8 cellular contexts compared by ENCODE assay signal in genomic region chr13:38348890-38349289, GRCh38. TPM values are rescaled to one million over a fixed set of nuclear protein-coding genes. Genes with fewer than 3 reads are reported as not detected.
A peak's percentile ranks its signal among the peaks of the same experiment; 100 is the strongest.
DNase-seq lines count a peak whose midpoint lies in the region; ATAC-seq and TF ChIP-seq lines count a peak whose summit lies in the region.

No MANE protein-coding gene starts in this region.

- H3K4me1 ChIP-seq in lower lobe of right lung = peaks cover 21% of the 10 kb centered on the region

- peak overlapping the region; percentile 54 for H3K4me3 ChIP-seq in AG04449 (ENCODE audit: low read depth, low read length)
- H3K4me3 ChIP-seq in SK-N-MC = peak overlapping the region; percentile 94
- peak overlapping the region; percentile 81 for H3K4me3 ChIP-seq in choroid plexus epithelial cell (ENCODE audit: low read depth, low read length)
- peak overlapping the region; percentile 77 for H3K4me3 ChIP-seq in lower lobe of right lung

- POLR2A ChIA-PET in AG04449 (lab: Yijun Ruan, JAX) = interaction anchor here (0.6 kb wide), 1 partner anchor 564 kb away, joined by 3 read pairs; no protein-coding TSS in a partner anchor

- no peaks in the 10 kb centered on the region for H3K27me3 ChIP-seq in lower lobe of right lung (ENCODE audit: low read depth)

- DNase-seq in AG04449 (ENCODE audit: low read depth, low spot score) (no peak), SK-N-MC (ENCODE audit: low read depth, low spot score) (no peak), choroid plexus epithelial cell (ENCODE audit: low read depth) (peak; percentile 40), lower lobe of right lung (no peak), NCI-H446 (lab: John Stamatoyannopoulos, UW) (no peak)
- DNase-seq in stimulated activated CD8-positive, alpha-beta memory T cell treated with anti-CD3 and anti-CD28 coated beads, Interleukin-4, amount 100 ng/mL, for 48 hours = peak; percentile 32

- H3K9me3 ChIP-seq in SK-N-MC (ENCODE audit: low read depth, low read length) (no peaks in the 10 kb centered on the region), lower lobe of right lung (no peaks in the 10 kb centered on the region)

- H3K9ac ChIP-seq in SK-N-MC (ENCODE audit: insufficient read length) = peak overlapping the region; percentile 92

- TF ChIP-seq CTCF in AG04449 (IDR thresholded peaks at IDR 0.05; ENCODE audit: insufficient read depth, low read length, missing control alignments) = no peak
- no peak for TF ChIP-seq CTCF in choroid plexus epithelial cell (conservative IDR thresholded peaks at IDR 0.05; ENCODE audit: low read depth, low read length)
- TF ChIP-seq CTCF in lower lobe of right lung (IDR thresholded peaks at IDR 0.05) = no peak

- ATAC-seq in GM18858 (IDR thresholded peaks at IDR 0.05; ENCODE audit: unreplicated experiment) (peak; percentile 17), HG03066 (IDR thresholded peaks at IDR 0.05; ENCODE audit: low read depth, unreplicated experiment) (peak; percentile 12), lower lobe of right lung (peak; percentile 3 to 36)

- H3K27ac ChIP-seq in SK-N-MC (no peak overlapping the region), lower lobe of right lung (peak overlapping the region; percentile 91)

- intact Hi-C loops in lower lobe of right lung (cut with DNase I) = no loop called here

- H3K36me3 ChIP-seq in SK-N-MC (ENCODE audit: insufficient read depth, low read length) = peaks cover 16% of the 10 kb centered on the region
- peaks cover 10% of the 10 kb centered on the region for H3K36me3 ChIP-seq in lower lobe of right lung

- CTCF ChIA-PET in AG04449 (lab: Yijun Ruan, JAX) = interaction anchor here (1.0 to 1.4 kb wide), 3 partner anchors 13 to 479 kb away, joined by 3 to 5 read pairs (median 3); partner anchors contain the start of gene TRPC4

RNA-seq across cellular contexts. Expression of gene UFM1, which starts 0.8 kb away (rescaled TPM):
- 60.0 TPM for total RNA-seq in lower lobe of right lung

Comparison
In these comparisons a context has a peak if more than half of its experiments do, and no peak if none do; other contexts are left out.
1. DNase-seq: peak in choroid plexus epithelial cell (single experiment) and stimulated activated CD8-positive, alpha-beta memory T cell treated with anti-CD3 and anti-CD28 coated beads, Interleukin-4, amount 100 ng/mL, for 48 hours (single experiment); none in AG04449 (single experiment), SK-N-MC (single experiment), lower lobe of right lung (single experiment) and NCI-H446 (0 of 2).
2. Peak in every context shown above with its lines, with median percentiles within 50 percentile points of each other: H3K4me3 ChIP-seq and ATAC-seq.